8 cellular contexts compared by ENCODE assay signal in the genomic region with DNA sequence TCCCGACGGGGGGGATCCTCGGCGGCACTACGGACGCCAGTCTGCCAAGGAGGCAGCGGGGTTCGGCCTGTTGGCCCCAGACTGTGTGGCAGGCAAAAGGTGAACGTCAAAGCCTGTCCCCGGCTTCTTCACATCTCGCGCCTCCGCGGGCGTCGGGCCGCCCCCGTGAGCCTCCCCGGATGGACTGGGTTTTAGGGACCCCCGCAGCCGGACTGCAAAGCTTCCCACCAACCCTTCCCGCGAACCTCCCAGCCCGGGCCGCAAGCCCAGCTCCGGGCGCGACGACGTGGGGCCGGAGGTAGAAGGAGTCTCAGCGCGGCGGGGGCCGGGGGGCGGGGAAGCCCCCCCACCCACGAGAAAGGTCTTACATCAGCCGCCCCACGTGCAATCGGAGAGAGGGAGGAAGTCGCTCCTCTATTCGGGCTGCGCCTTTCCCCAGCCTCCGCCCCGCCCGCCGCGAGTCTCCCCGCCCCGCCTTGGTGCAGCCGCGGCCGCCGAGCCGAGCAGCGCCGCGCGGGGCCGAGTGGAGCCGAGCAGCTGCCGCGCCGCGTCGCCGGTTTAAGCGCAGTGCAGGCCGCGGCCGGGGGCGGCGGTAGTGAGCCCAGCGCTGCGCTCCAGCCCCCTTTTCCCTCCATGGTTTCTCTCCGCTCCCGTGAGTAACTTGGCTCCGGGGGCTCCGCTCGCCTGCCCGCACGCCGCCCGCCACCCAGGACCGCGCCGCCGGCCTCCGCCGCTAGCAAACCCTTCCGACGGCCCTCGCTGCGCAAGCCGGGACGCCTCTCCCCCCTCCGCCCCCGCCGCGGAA. TPM values are rescaled to one million over a fixed set of nuclear protein-coding genes. Genes with fewer than 3 reads are reported as not detected.
DNase-seq lines count a peak whose midpoint lies in the region; ATAC-seq, FAIRE-seq and TF ChIP-seq lines count a peak whose summit lies in the region.

Gene ANP32B (plus strand): TSS at position 623 of the 805 bp plus-strand sequence. CDS start 215 bp downstream, outside the sequence.

- peak within 1 kb of the TSS; percentile 93 for H3K4me3 ChIP-seq in AG09309 (ENCODE audit: control insufficient read depth, low read depth, low read length)
- peak within 1 kb of the TSS; percentile 68 to 83 (median 82) for H3K4me3 ChIP-seq in keratinocyte (ENCODE audit: control insufficient read depth in 2 of 3, extremely low read depth in 1 of 3, insufficient read depth in 2 of 3, low read depth in 1 of 3, low read length in 3 of 3)

- H3K9me1 ChIP-seq in keratinocyte (ENCODE audit: control insufficient read depth, extremely low read depth, insufficient read depth, low read length) = no peaks in the 10 kb centered on the region

- peak within 1 kb of the TSS; percentile 96 for H3K4me2 ChIP-seq in keratinocyte (ENCODE audit: control insufficient read depth, extremely low read depth, insufficient read depth, low read depth, low read length)

- peaks cover 42% of the 10 kb centered on the region for H3K79me2 ChIP-seq in keratinocyte (ENCODE audit: control insufficient read depth, insufficient read depth, low read length)

- no peaks in the 10 kb centered on the region for H3K36me3 ChIP-seq in keratinocyte (ENCODE audit: control insufficient read depth in 2 of 2, extremely low read depth in 1 of 2, insufficient read depth in 2 of 2, low read length in 2 of 2)

- ATAC-seq in GM18873 (IDR thresholded peaks at IDR 0.05; ENCODE audit: low FRiP score, unreplicated experiment) = peak; percentile 49
- peak; percentile 63 for ATAC-seq in HG03135 (IDR thresholded peaks at IDR 0.05; ENCODE audit: unreplicated experiment)

- H4K20me1 ChIP-seq in keratinocyte (ENCODE audit: control insufficient read depth, extremely low read depth, insufficient read depth, low read length) = peaks cover 12% of the 10 kb centered on the region

- H3K27me3 ChIP-seq in keratinocyte (ENCODE audit: control insufficient read depth, extremely low read depth, insufficient read depth, low read length) = no peaks in the 10 kb centered on the region

- H3K9me3 ChIP-seq in keratinocyte (ENCODE audit: control insufficient read depth, low read depth, low read length) = no peaks in the 10 kb centered on the region

- peaks cover 40% of the 10 kb centered on the region for H3K4me1 ChIP-seq in keratinocyte (ENCODE audit: control insufficient read depth, extremely low read depth, insufficient read depth, low read length)

- H3K27ac ChIP-seq in keratinocyte (ENCODE audit: control insufficient read depth, insufficient read depth, low read length) = peak within 1 kb of the TSS; percentile 92

- dilution Hi-C loops in keratinocyte (cut with MboI; ENCODE audit: extremely low pct_ligation_motif_present, low sequenced_read_pairs) = no loop called here

- DNase-seq in AG09309 (ENCODE audit: low read depth) = peak; percentile 59
- peak; percentile 89 for DNase-seq in NCI-H345 (lab: John Stamatoyannopoulos, UW)
- DNase-seq in activated CD4-positive, CD25-positive, alpha-beta regulatory T cell treated with anti-CD3 and anti-CD28 coated beads, Interleukin-2, amount 50 U/mL, for 16 hours (ENCODE audit: low read depth, low spot score) = peak; percentile 86
- peak; percentile 94 for DNase-seq in central memory CD4-positive, alpha-beta T cell
- DNase-seq in keratinocyte (ENCODE audit: low read depth, low spot score) = no peak
- peak; percentile 85 to 94 (median 93) for DNase-seq in stimulated activated CD4-positive, alpha-beta T cell treated with anti-CD3 and anti-CD28 coated beads, Interleukin-12 subunit alpha, Interleukin-12 subunit beta, amount 100 ng/mL, for 48 hours (ENCODE audit: low read depth in 2 of 3, low spot score in 1 of 3)

- peak; percentile 71 for TF ChIP-seq CTCF in AG09309 (IDR thresholded peaks at IDR 0.05; ENCODE audit: control insufficient read depth, insufficient read depth, low read depth, low read length, missing control alignments)
- TF ChIP-seq CTCF in keratinocyte (optimal IDR thresholded peaks at IDR 0.05 in 1 of 3, IDR thresholded peaks at IDR 0.05 in 1 of 3, conservative IDR thresholded peaks at IDR 0.05 in 1 of 3; ENCODE audit: extremely low read depth in 1 of 3, insufficient read depth in 2 of 3, low read length in 3 of 3) = peak; percentile 49 to 85 (median 79)

- H2AFZ ChIP-seq in keratinocyte (ENCODE audit: control insufficient read depth, low read length) = peak within 1 kb of the TSS; percentile 52

- peak within 1 kb of the TSS; percentile 96 for H3K9ac ChIP-seq in keratinocyte (ENCODE audit: control insufficient read depth, extremely low read depth, insufficient read depth, low read length)

- no peak for FAIRE-seq in keratinocyte (lab: Jason Lieb, UNC)

RNA-seq across cellular contexts. Expression of gene ANP32B, which starts in this region (rescaled TPM):
- 17.2 to 51.0 TPM (median 45.0 TPM) in 3 replicates for polyA plus RNA-seq in keratinocyte
- 109 TPM for polyA plus RNA-seq in keratinocyte (2011; ENCODE audit: low read depth)
- polyA plus RNA-seq in keratinocyte (2011; cell fraction: cytosol; rRNA removed) = 50.0 and 50.7 TPM in 2 replicates
- polyA plus RNA-seq in keratinocyte (2011; cell fraction: nucleus; rRNA removed) = 21.1 and 32.4 TPM in 2 replicates
- 131 and 134 TPM in 2 replicates for polyA plus RNA-seq in keratinocyte (2012; ENCODE audit: low replicate concordance)
- polyA minus RNA-seq in keratinocyte = 5.0 to 12.5 TPM (median 11.8 TPM) in 3 replicates
- polyA minus RNA-seq in keratinocyte (2011; cell fraction: cytosol; rRNA and poly(A)+ RNA removed) = 24.7 TPM
- polyA minus RNA-seq in keratinocyte (2011; cell fraction: nucleus; rRNA and poly(A)+ RNA removed) = 4.2 and 9.9 TPM in 2 replicates
